Comparison of ENCODE assay signal across 1 cellular context in genomic region chr7:50393076-50393475, GRCh38.
TF ChIP-seq lines count a peak whose summit lies in the region.

No MANE protein-coding gene starts in this region.

TF ChIP-seq in GM23338, 12 proteins besides CTCF, POLR2A, EP300 and RAD21 (continued from another document):
- no peak for TF ChIP-seq ZNF462 (CRISPR knock-in tag; IDR thresholded peaks at IDR 0.05)
- no peak for TF ChIP-seq ZNF114 (CRISPR knock-in tag; IDR thresholded peaks at IDR 0.05)
